16 cellular contexts compared by ENCODE assay signal in genomic region chr10:69220041-69220451, GRCh38. TPM values are rescaled to one million over a fixed set of nuclear protein-coding genes. Genes with fewer than 3 reads are reported as not detected.
DNase-seq lines count a peak whose midpoint lies in the region; ATAC-seq, FAIRE-seq and TF ChIP-seq lines count a peak whose summit lies in the region.
"Had no signal": no experiment of that assay in that cellular context is flagged by ENCODE, and none has a peak within 500 bp of the region (broad histone marks: within the 10 kb centered on the region; RNA-seq: fewer than 3 reads in every experiment).

Gene HKDC1, plus strand, starts transcription at chr10:69220332. Its CDS starts 104 bp downstream, at chr10:69220436.

- no peaks in the 10 kb centered on the region for H3K27me3 Mint-ChIP-seq in effector memory CD8-positive, alpha-beta T cell
- no peaks in the 10 kb centered on the region for H3K27me3 Mint-ChIP-seq in natural killer cell (ENCODE audit: low read depth in 2 of 2)

- no peak for FAIRE-seq in GM19239 (lab: Jason Lieb, UNC)
- FAIRE-seq: TTC549 had no signal

- intact Hi-C loops in natural killer cell (cut with micrococcal nuclease): no loop called here

- no peak for TF ChIP-seq CTCF in natural killer cell (IDR thresholded peaks at IDR 0.05)

- peak; percentile 64 for DNase-seq in A172 (ENCODE audit: low spot score)
- DNase-seq in M059J (ENCODE audit: low read depth): peak; percentile 50
- no peak for DNase-seq in effector memory CD8-positive, alpha-beta T cell
- DNase-seq in natural killer cell: no peak
- DNase-seq in HCEC 1CT: no peak
- DNase-seq in NCI-H345 treated with DMSO at 0.1 percent for 48 hours (lab: John Stamatoyannopoulos, UW; ENCODE audit: unreplicated experiment): no peak
- DNase-seq in SKM-1 (lab: John Stamatoyannopoulos, UW; ENCODE audit: unreplicated experiment): no peak
- no peak for DNase-seq in GM19239 (ENCODE audit: insufficient read length, low spot score)
- DNase-seq: activated CD8-positive, alpha-beta memory T cell treated with anti-CD3 and anti-CD28 coated beads, Interleukin-2, amount 50 U/mL, for 48 hours; DMS 273 treated with DMSO at 0.1 percent for 48 hours; heart right ventricle; NCI-H1436 treated with DMSO at 0.1 percent for 48 hours; NCI-H526 treated with DMSO at 0.1 percent for 48 hours; tibial artery had no signal

- ATAC-seq in effector memory CD8-positive, alpha-beta T cell (replicated peaks): no peak
- no peak for ATAC-seq in natural killer cell
- ATAC-seq: heart right ventricle, Right ventricle myocardium inferior had no signal

- H3K4me3 Mint-ChIP-seq in effector memory CD8-positive, alpha-beta T cell: peak within 1 kb of the TSS in 1 of 2 donors; percentile 77
- H3K4me3 Mint-ChIP-seq in natural killer cell: peak within 1 kb of the TSS; percentile 17

- H3K4me1 Mint-ChIP-seq in effector memory CD8-positive, alpha-beta T cell (ENCODE audit: low read depth in 2 of 2): peaks cover 34 to 36% of the 10 kb centered on the region in 2 donors
- H3K4me1 Mint-ChIP-seq in natural killer cell: peaks cover 37 to 54% of the 10 kb centered on the region in 2 donors

- H3K9me3 Mint-ChIP-seq in effector memory CD8-positive, alpha-beta T cell: peaks cover 0 to 1% of the 10 kb centered on the region in 2 donors
- H3K9me3 Mint-ChIP-seq in natural killer cell: no peaks in the 10 kb centered on the region

- H3K36me3 Mint-ChIP-seq in effector memory CD8-positive, alpha-beta T cell (ENCODE audit: insufficient read depth): peaks cover 7% of the 10 kb centered on the region
- no peaks in the 10 kb centered on the region for H3K36me3 Mint-ChIP-seq in natural killer cell

- peak within 1 kb of the TSS; percentile 20 to 76 for H3K27ac Mint-ChIP-seq in effector memory CD8-positive, alpha-beta T cell
- peak within 1 kb of the TSS in 1 of 2 donors; percentile 93 for H3K27ac Mint-ChIP-seq in natural killer cell

RNA-seq across cellular contexts. Expression of gene HKDC1, which starts in this region (rescaled TPM):
- total RNA-seq in A172 (2014; rRNA removed; shearing (Covaris generic)): 22.7 and 35.3 TPM in 2 replicates
- total RNA-seq in M059J (2014; rRNA removed; shearing (Covaris generic)): 0.27 and 3.4 TPM in 2 replicates
- total RNA-seq in natural killer cell: under 1 TPM in 2 of 3 donors, not detected in 1; 0.50 to 0.82 TPM
- total RNA-seq: Right ventricle myocardium inferior had no signal

Comparison
In these comparisons a context has a peak if more than half of its experiments do, and no peak if none do; other contexts are left out.
1. DNase-seq: peak in A172 (single experiment) and M059J (single experiment); none in effector memory CD8-positive, alpha-beta T cell (0 of 3), natural killer cell (single experiment), HCEC 1CT (single experiment), NCI-H345 treated with DMSO at 0.1 percent for 48 hours (single experiment), SKM-1 (single experiment) and GM19239 (single experiment).